In the genomic region with DNA sequence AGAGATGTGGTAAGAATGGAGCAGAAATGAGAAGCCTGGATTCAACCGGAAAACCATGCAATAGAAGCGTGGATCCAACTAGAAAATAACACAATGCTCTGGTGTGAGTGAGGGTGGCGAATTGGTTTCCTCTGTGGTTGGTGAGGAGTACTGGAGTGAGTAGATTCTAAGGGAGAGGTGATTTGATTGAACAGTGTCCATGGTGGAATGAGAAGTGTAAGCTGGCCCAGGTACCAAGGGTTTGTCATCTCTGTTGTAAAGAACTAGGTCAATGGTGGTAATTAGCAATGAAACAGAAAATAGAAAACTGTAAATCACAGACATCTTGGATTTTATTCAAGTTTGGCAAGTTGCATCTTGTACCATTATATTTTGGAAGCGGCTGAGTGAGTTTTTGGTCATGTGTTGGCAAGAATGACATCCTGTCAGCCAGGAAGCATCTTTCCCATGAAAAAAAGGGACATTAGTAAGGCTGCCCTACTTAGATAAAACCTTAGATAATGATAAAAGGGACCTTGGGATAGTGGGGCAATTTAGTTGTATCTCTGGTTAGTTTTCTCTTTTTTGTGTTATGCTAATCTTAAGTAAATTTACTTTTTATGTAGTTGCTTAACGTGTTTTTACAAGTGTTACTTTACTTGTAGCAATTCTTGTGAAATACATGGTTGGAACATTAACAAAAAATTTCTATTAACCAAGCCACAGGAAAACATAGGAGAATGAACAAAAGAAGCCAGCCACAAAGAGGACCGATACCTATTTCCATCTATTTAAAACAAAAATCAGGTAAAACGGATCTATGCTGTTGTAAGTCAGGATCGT, we compare ENCODE assay signal across 1 cellular context.
TF ChIP-seq lines count a peak whose summit lies in the region.

No MANE protein-coding gene starts in this region.

TF ChIP-seq in liver, 16 proteins besides CTCF, POLR2A, EP300 and RAD21 (continued from another document):
- TF ChIP-seq, protein P1, sequence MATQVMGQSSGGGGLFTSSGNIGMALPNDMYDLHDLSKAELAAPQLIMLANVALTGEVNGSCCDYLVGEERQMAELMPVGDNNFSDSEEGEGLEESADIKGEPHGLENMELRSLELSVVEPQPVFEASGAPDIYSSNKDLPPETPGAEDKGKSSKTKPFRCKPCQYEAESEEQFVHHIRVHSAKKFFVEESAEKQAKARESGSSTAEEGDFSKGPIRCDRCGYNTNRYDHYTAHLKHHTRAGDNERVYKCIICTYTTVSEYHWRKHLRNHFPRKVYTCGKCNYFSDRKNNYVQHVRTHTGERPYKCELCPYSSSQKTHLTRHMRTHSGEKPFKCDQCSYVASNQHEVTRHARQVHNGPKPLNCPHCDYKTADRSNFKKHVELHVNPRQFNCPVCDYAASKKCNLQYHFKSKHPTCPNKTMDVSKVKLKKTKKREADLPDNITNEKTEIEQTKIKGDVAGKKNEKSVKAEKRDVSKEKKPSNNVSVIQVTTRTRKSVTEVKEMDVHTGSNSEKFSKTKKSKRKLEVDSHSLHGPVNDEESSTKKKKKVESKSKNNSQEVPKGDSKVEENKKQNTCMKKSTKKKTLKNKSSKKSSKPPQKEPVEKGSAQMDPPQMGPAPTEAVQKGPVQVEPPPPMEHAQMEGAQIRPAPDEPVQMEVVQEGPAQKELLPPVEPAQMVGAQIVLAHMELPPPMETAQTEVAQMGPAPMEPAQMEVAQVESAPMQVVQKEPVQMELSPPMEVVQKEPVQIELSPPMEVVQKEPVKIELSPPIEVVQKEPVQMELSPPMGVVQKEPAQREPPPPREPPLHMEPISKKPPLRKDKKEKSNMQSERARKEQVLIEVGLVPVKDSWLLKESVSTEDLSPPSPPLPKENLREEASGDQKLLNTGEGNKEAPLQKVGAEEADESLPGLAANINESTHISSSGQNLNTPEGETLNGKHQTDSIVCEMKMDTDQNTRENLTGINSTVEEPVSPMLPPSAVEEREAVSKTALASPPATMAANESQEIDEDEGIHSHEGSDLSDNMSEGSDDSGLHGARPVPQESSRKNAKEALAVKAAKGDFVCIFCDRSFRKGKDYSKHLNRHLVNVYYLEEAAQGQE (IDR thresholded peaks at IDR 0.05) = no peak
- peak; percentile 63 for TF ChIP-seq SP1 (IDR thresholded peaks at IDR 0.05)
